ENCODE assay signal across 1 cellular context in genomic region chr11:93736129-93736528, GRCh38.
A peak's percentile ranks its signal among the peaks of the same experiment; 100 is the strongest.
TF ChIP-seq lines count a peak whose summit lies in the region.

No MANE protein-coding gene starts in this region.

TF ChIP-seq in IMR-90, 13 proteins besides CTCF, POLR2A, EP300 and RAD21:
- TF ChIP-seq SMC3 (IDR thresholded peaks at IDR 0.05; ENCODE audit: low read depth, low read length): no peak
- no peak for TF ChIP-seq CHD1 (IDR thresholded peaks at IDR 0.05; ENCODE audit: low read depth, low read length)
- no peak for TF ChIP-seq RFX5 (IDR thresholded peaks at IDR 0.05; ENCODE audit: low read depth, low read length)
- no peak for TF ChIP-seq NFE2L2 (IDR thresholded peaks at IDR 0.05; ENCODE audit: low read depth, low read length)
- TF ChIP-seq BHLHE40 (IDR thresholded peaks at IDR 0.05; ENCODE audit: low read depth, low read length): no peak
- peak; percentile 90 for TF ChIP-seq CEBPB (IDR thresholded peaks at IDR 0.05; ENCODE audit: low read depth, low read length)
- TF ChIP-seq FOS (IDR thresholded peaks at IDR 0.05; ENCODE audit: low read depth, low read length): no peak
